In genomic region chr2:9982248-9982647, GRCh38 we compare ENCODE assay signal across 18 cellular contexts. TPM values are rescaled to one million over a fixed set of nuclear protein-coding genes. Genes with fewer than 3 reads are reported as not detected.
A peak's percentile ranks its signal among the peaks of the same experiment; 100 is the strongest.
DNase-seq lines count a peak whose midpoint lies in the region; ATAC-seq and TF ChIP-seq lines count a peak whose summit lies in the region.
"Had no signal": no experiment of that assay in that cellular context is flagged by ENCODE, and none has a peak within 500 bp of the region (broad histone marks: within the 10 kb centered on the region; RNA-seq: fewer than 3 reads in every experiment).

No MANE protein-coding gene starts in this region.

- TF ChIP-seq CTCF in breast epithelium (IDR thresholded peaks at IDR 0.05), result no peak

- H3K27ac ChIP-seq in breast epithelium, result peak overlapping the region; percentile 45 to 61
- H3K27ac ChIP-seq in aorta (ENCODE audit: low read depth in 1 of 2, low read length in 2 of 2), result no peak overlapping the region
- H3K27ac ChIP-seq: hepatocyte, SK-N-MC, upper lobe of left lung, VCaP had no signal

- no peaks in the 10 kb centered on the region for H3K27me3 ChIP-seq in breast epithelium
- no peaks in the 10 kb centered on the region for H3K27me3 ChIP-seq in aorta (ENCODE audit: control insufficient read depth in 1 of 2, insufficient read depth in 2 of 2, low read length in 1 of 2)
- H3K27me3 ChIP-seq: hepatocyte, upper lobe of left lung had no signal

- WGBS in aorta, 2 donors, result 7 to 44% methylated on average over 8 of the region's 8 CpGs

- no peak for TF ChIP-seq POLR2A in breast epithelium (IDR thresholded peaks at IDR 0.05)

- H3K9me3 ChIP-seq in breast epithelium, result no peaks in the 10 kb centered on the region
- H3K9me3 ChIP-seq in aorta (ENCODE audit: control insufficient read depth, low read length), result no peaks in the 10 kb centered on the region
- H3K9me3 ChIP-seq: upper lobe of left lung had no signal

- intact Hi-C loops in Right ventricle myocardium inferior (cut with DNase I) (no loop called here), cardiac septum (cut with DNase I) (loop anchor here (5.0 to 10.0 kb wide), 2 partner anchors 140 to 167 kb away; partner anchors contain the start of gene TAF1B), breast epithelium (cut with DNase I; ENCODE audit: low total_unique reads) (loop anchor here (1.0 to 5.0 kb wide), 2 partner anchors 37 to 60 kb away; partner anchors contain the start of gene KLF11), left ventricle myocardium superior (cut with micrococcal nuclease) (loop anchor here (5.0 kb wide), 1 partner anchor 65 kb away; no protein-coding TSS in a partner anchor), aorta (cut with DNase I) (loop anchor here in 1 of 2 donors (5.0 kb wide), 1 partner anchor 65 kb away; no protein-coding TSS in a partner anchor)

- ATAC-seq in Right ventricle myocardium inferior, result peak; percentile 60
- peak; percentile 82 for ATAC-seq in left ventricle myocardium superior
- ATAC-seq in aorta (ENCODE audit: low FRiP score), result peak; percentile 53
- no peak for ATAC-seq in GM21717 (IDR thresholded peaks at IDR 0.05; ENCODE audit: unreplicated experiment)
- ATAC-seq: K562; naive thymus-derived CD4-positive, alpha-beta T cell had no signal

- DNase-seq in Right ventricle myocardium inferior (ENCODE audit: missing footprints) (no peak), cardiac septum (ENCODE audit: low spot score) (no peak), breast epithelium (ENCODE audit: low spot score in 2 of 2) (no peak), left ventricle myocardium superior (no peak), aorta (no peak), inferior parietal cortex (ENCODE audit: extremely low spot score) (no peak), NCI-H510A treated with DMSO at 0.1 percent for 48 hours (lab: John Stamatoyannopoulos, UW) (no peak)
- DNase-seq: activated naive CD4-positive, alpha-beta T cell; GOT3; naive thymus-derived CD4-positive, alpha-beta T cell; NCI-H1436; stimulated activated CD4-positive, alpha-beta T cell treated with anti-CD3 and anti-CD28 coated beads, Interleukin-1b, Interleukin-23, amount 100 ng/mL, for 48 hours; upper lobe of left lung had no signal

- H3K4me3 ChIP-seq in breast epithelium (no peak overlapping the region), aorta (ENCODE audit: low read length in 2 of 2) (no peak overlapping the region)
- H3K4me3 ChIP-seq: hepatocyte, K562, SK-N-MC, upper lobe of left lung had no signal

- H3K36me3 ChIP-seq in breast epithelium, result no peaks in the 10 kb centered on the region
- no peaks in the 10 kb centered on the region for H3K36me3 ChIP-seq in aorta (ENCODE audit: control insufficient read depth in 1 of 2, insufficient read depth in 2 of 2, low read length in 1 of 2)
- H3K36me3 ChIP-seq: upper lobe of left lung had no signal

- H3K4me1 ChIP-seq in breast epithelium (peaks cover 0 to 8% of the 10 kb centered on the region in 2 donors), aorta (ENCODE audit: control insufficient read depth in 1 of 2, insufficient read depth in 2 of 2, low read length in 2 of 2) (peaks cover 0 to 3% of the 10 kb centered on the region in 2 donors)

RNA-seq across cellular contexts. Expression of gene GRHL1, which starts 30.8 kb away (rescaled TPM):
- total RNA-seq in Right ventricle myocardium inferior (0.81 TPM), cardiac septum (1.1 TPM), breast epithelium (10 to 100 TPM in 2 of 3 donors, 1 to 10 TPM in 1; 2.1 to 86.3 (median 40.0) TPM), left ventricle myocardium superior (1.0 TPM), aorta (1 to 10 TPM; 1.6 to 2.5 TPM)
- polyA plus RNA-seq in aorta, result under 1 TPM; 0.15 to 0.25 TPM

Comparison
In these comparisons a context has a peak if more than half of its experiments do, and no peak if none do; other contexts are left out.
1. H3K27ac ChIP-seq: peak in breast epithelium (2 of 2); none in aorta (0 of 2).